Comparison of ENCODE assay signal across 8 cellular contexts in the genomic region with DNA sequence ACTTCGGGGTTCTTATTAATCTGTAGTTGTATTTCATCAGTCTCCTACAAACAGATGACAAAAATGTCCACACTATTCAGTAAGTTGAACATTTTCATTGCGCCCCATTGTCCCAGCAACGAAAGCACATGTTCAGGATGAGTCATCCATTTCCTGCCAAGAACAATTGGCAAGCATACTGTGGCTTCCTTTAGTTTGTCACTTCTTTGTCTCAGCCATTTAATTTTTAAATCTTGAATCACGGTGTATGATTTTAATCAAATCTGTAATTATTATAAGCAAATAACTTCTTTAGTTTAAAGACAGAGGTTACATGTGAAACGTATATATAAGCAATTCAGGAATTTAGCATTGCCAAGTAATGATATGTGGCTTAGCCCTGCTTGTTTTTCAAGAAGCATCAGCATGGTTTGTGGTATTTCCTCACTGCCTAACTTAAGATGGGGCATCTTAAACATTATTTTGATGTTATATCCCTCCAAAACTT.
A peak's percentile ranks its signal among the peaks of the same experiment; 100 is the strongest.
DNase-seq lines count a peak whose midpoint lies in the region; ATAC-seq lines count a peak whose summit lies in the region.

No MANE protein-coding gene starts in this region.

- peak; percentile 18 for DNase-seq in stimulated activated naive CD4-positive, alpha-beta T cell treated with Interleukin-2 at 50 U/mL for 16 hours (lab: John Stamatoyannopoulos, UW)
- DNase-seq in stimulated activated naive CD4-positive, alpha-beta T cell (lab: John Stamatoyannopoulos, UW), result no peak
- peak; percentile 72 for DNase-seq in NCI-H460 (ENCODE audit: extremely low read depth, low read depth)
- peak; percentile 12 for DNase-seq in activated T-helper 9 cell treated with anti-CD3 and anti-CD28 coated beads, Interleukin-2, amount 50 U/mL, for 16 hours (ENCODE audit: low read depth)
- peak; percentile 93 for DNase-seq in glomerular endothelial cell (ENCODE audit: extremely low read depth, low read depth, low spot score)
- peak; percentile 93 for DNase-seq in pulmonary artery endothelial cell (ENCODE audit: low read depth, low spot score)
- no peak for DNase-seq in DMS79 (lab: John Stamatoyannopoulos, UW)

- peak; percentile 55 for ATAC-seq in HG02970 (IDR thresholded peaks at IDR 0.05; ENCODE audit: low FRiP score, unreplicated experiment)

Comparison
In these comparisons a context has a peak if more than half of its experiments do, and no peak if none do; other contexts are left out.
1. DNase-seq: peak in stimulated activated naive CD4-positive, alpha-beta T cell treated with Interleukin-2 at 50 U/mL for 16 hours (single experiment), NCI-H460 (single experiment), activated T-helper 9 cell treated with anti-CD3 and anti-CD28 coated beads, Interleukin-2, amount 50 U/mL, for 16 hours (single experiment), glomerular endothelial cell (single experiment) and pulmonary artery endothelial cell (single experiment); none in stimulated activated naive CD4-positive, alpha-beta T cell (0 of 6) and DMS79 (single experiment).